Comparison of ENCODE assay signal across 8 cellular contexts in genomic region chr3:24220859-24221657, GRCh38.
DNase-seq lines count a peak whose midpoint lies in the region; ATAC-seq and TF ChIP-seq lines count a peak whose summit lies in the region.

No MANE protein-coding gene starts in this region.

- no peaks in the 10 kb centered on the region for H3K27me3 Mint-ChIP-seq in WTC11 (ENCODE audit: low read depth)
- peaks cover 3% of the 10 kb centered on the region for H3K27me3 Mint-ChIP-seq in T-helper 2 cell treated with Interferon-gamma antibody and Interleukin-4, amounts not matched to agents 5 μg/mL and 100 μg/mL, for 36 hours (ENCODE audit: low read depth)

- no peak overlapping the region for H3K4me3 Mint-ChIP-seq in WTC11
- no peak overlapping the region for H3K4me3 Mint-ChIP-seq in T-helper 2 cell treated with Interferon-gamma antibody and Interleukin-4, amounts not matched to agents 5 μg/mL and 100 μg/mL, for 36 hours

- intact Hi-C loops in left ventricle myocardium inferior (cut with micrococcal nuclease): no loop called here

- H3K9me3 ChIP-seq in left ventricle myocardium inferior (replicated peaks): no peaks in the 10 kb centered on the region

- DNase-seq in WTC11 (ENCODE audit: low spot score): no peak
- DNase-seq in left ventricle myocardium inferior: no peak
- DNase-seq in skeletal muscle cell (ENCODE audit: low read depth): peak; percentile 85
- no peak for DNase-seq in erythroblast (lab: John Stamatoyannopoulos, UW)
- no peak for DNase-seq in T-helper 2 cell treated with Interferon-gamma antibody and Interleukin-4, amounts not matched to agents 5 μg/mL and 100 μg/mL, for 36 hours (ENCODE audit: low spot score)
- DNase-seq in activated naive CD4-positive, alpha-beta T cell treated with Interleukin-2 at 50 U/mL for 16 hours: no peak

- H3K36me3 Mint-ChIP-seq in WTC11: no peaks in the 10 kb centered on the region
- H3K36me3 Mint-ChIP-seq in T-helper 2 cell treated with Interferon-gamma antibody and Interleukin-4, amounts not matched to agents 5 μg/mL and 100 μg/mL, for 36 hours (ENCODE audit: low read depth): no peaks in the 10 kb centered on the region

- no peak for TF ChIP-seq POLR2A in erythroblast (IDR thresholded peaks at IDR 0.05; ENCODE audit: low read length)

- peaks cover 38% of the 10 kb centered on the region for H3K4me1 Mint-ChIP-seq in WTC11
- H3K4me1 Mint-ChIP-seq in T-helper 2 cell treated with Interferon-gamma antibody and Interleukin-4, amounts not matched to agents 5 μg/mL and 100 μg/mL, for 36 hours (ENCODE audit: low read depth): no peaks in the 10 kb centered on the region

- CTCF ChIA-PET in WTC11 (lab: Charles Lee): interaction anchor here (0.8 to 1.7 kb wide), 2 partner anchors 23 to 35 kb away, joined by 3 to 5 read pairs; no protein-coding TSS in a partner anchor

- no peaks in the 10 kb centered on the region for H3K36me3 ChIP-seq in left ventricle myocardium inferior

- H3K4me1 ChIP-seq in left ventricle myocardium inferior: peaks cover 21% of the 10 kb centered on the region

- no peaks in the 10 kb centered on the region for H3K9me3 Mint-ChIP-seq in WTC11
- no peaks in the 10 kb centered on the region for H3K9me3 Mint-ChIP-seq in T-helper 2 cell treated with Interferon-gamma antibody and Interleukin-4, amounts not matched to agents 5 μg/mL and 100 μg/mL, for 36 hours

- TF ChIP-seq CTCF in WTC11 (IDR thresholded peaks at IDR 0.05) (no peak), left ventricle myocardium inferior (IDR thresholded peaks at IDR 0.05; ENCODE audit: borderline replicate concordance) (no peak)

- H3K27ac ChIP-seq in left ventricle myocardium inferior (replicated peaks): peak overlapping the region; percentile 8

- no peak overlapping the region for H3K4me3 ChIP-seq in left ventricle myocardium inferior
- H3K4me3 ChIP-seq in skeletal muscle cell (ENCODE audit: low read depth, low read length): no peak overlapping the region

- H3K27ac Mint-ChIP-seq in WTC11: 0 out of 2 replicates have a peak overlapping the region, but pooled peaks have one; percentile 6
- H3K27ac Mint-ChIP-seq in T-helper 2 cell treated with Interferon-gamma antibody and Interleukin-4, amounts not matched to agents 5 μg/mL and 100 μg/mL, for 36 hours: no peak overlapping the region

- no peaks in the 10 kb centered on the region for H3K27me3 ChIP-seq in left ventricle myocardium inferior (ENCODE audit: low read depth)

- POLR2A ChIA-PET in WTC11 (lab: Charles Lee): no interaction called here

- ATAC-seq in GM18867 (IDR thresholded peaks at IDR 0.05; ENCODE audit: unreplicated experiment) (peak; percentile 59), WTC11 (peak; percentile 38), GM21423 (IDR thresholded peaks at IDR 0.05; ENCODE audit: unreplicated experiment) (no peak)

TF ChIP-seq in WTC11, 78 proteins besides CTCF, POLR2A, EP300 and RAD21:
- TF ChIP-seq ATF1 (CRISPR knock-in tag; IDR thresholded peaks at IDR 0.05): no peak
- TF ChIP-seq E2F5 (CRISPR knock-in tag; IDR thresholded peaks at IDR 0.05): no peak
- TF ChIP-seq ZNF512 (CRISPR knock-in tag; IDR thresholded peaks at IDR 0.05; ENCODE audit: borderline replicate concordance): no peak
- no peak for TF ChIP-seq ERG (CRISPR knock-in tag; IDR thresholded peaks at IDR 0.05)
- peak; percentile 9; the same call in 1 of the 2 replicates for TF ChIP-seq CDX4 (CRISPR knock-in tag; IDR thresholded peaks at IDR 0.05; ENCODE audit: borderline replicate concordance)
- no peak for TF ChIP-seq AR (CRISPR knock-in tag; IDR thresholded peaks at IDR 0.05)
- no peak for TF ChIP-seq CREB1 (CRISPR knock-in tag; IDR thresholded peaks at IDR 0.05)
